1 cellular context compared by ENCODE assay signal in genomic region chr1:19882111-19883071, GRCh38.
A peak's percentile ranks its signal among the peaks of the same experiment; 100 is the strongest.
TF ChIP-seq lines count a peak whose summit lies in the region.

A gene with protein sequence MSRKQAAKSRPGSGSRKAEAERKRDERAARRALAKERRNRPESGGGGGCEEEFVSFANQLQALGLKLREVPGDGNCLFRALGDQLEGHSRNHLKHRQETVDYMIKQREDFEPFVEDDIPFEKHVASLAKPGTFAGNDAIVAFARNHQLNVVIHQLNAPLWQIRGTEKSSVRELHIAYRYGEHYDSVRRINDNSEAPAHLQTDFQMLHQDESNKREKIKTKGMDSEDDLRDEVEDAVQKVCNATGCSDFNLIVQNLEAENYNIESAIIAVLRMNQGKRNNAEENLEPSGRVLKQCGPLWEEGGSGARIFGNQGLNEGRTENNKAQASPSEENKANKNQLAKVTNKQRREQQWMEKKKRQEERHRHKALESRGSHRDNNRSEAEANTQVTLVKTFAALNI (plus strand): TSS chr1:19882395. CDS start chr1:19882514, 119 bp downstream.

TF ChIP-seq in K562, 482 proteins besides CTCF, POLR2A, EP300 and RAD21 (continued from another document and continues in another):
- no peak for TF ChIP-seq ZBTB40 (IDR thresholded peaks at IDR 0.05)
- TF ChIP-seq ZBTB40 (CRISPR knock-in tag; IDR thresholded peaks at IDR 0.05) = no peak
- no peak for TF ChIP-seq ZNF766 (CRISPR knock-in tag; conservative IDR thresholded peaks at IDR 0.05)
- peak; percentile 66 for TF ChIP-seq EP400 (IDR thresholded peaks at IDR 0.05)
- TF ChIP-seq ZNF778 (CRISPR knock-in tag; IDR thresholded peaks at IDR 0.05) = no peak
- no peak for TF ChIP-seq ZNF311 (CRISPR knock-in tag; IDR thresholded peaks at IDR 0.05)
- TF ChIP-seq BDP1 (IDR thresholded peaks at IDR 0.05; ENCODE audit: insufficient read depth, insufficient read length) = no peak
- no peak for TF ChIP-seq KLF13 (tag; IDR thresholded peaks at IDR 0.05; ENCODE audit: borderline replicate concordance, low read depth)
- TF ChIP-seq, protein P1, sequence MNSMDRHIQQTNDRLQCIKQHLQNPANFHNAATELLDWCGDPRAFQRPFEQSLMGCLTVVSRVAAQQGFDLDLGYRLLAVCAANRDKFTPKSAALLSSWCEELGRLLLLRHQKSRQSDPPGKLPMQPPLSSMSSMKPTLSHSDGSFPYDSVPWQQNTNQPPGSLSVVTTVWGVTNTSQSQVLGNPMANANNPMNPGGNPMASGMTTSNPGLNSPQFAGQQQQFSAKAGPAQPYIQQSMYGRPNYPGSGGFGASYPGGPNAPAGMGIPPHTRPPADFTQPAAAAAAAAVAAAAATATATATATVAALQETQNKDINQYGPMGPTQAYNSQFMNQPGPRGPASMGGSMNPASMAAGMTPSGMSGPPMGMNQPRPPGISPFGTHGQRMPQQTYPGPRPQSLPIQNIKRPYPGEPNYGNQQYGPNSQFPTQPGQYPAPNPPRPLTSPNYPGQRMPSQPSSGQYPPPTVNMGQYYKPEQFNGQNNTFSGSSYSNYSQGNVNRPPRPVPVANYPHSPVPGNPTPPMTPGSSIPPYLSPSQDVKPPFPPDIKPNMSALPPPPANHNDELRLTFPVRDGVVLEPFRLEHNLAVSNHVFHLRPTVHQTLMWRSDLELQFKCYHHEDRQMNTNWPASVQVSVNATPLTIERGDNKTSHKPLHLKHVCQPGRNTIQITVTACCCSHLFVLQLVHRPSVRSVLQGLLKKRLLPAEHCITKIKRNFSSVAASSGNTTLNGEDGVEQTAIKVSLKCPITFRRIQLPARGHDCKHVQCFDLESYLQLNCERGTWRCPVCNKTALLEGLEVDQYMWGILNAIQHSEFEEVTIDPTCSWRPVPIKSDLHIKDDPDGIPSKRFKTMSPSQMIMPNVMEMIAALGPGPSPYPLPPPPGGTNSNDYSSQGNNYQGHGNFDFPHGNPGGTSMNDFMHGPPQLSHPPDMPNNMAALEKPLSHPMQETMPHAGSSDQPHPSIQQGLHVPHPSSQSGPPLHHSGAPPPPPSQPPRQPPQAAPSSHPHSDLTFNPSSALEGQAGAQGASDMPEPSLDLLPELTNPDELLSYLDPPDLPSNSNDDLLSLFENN (IDR thresholded peaks at IDR 0.05; ENCODE audit: low read depth in 2 of 2, low read length in 2 of 2) = 0 out of 4 replicates have a peak, but pooled peaks of 1 of the 2 experiments have one; percentile 2
- TF ChIP-seq, protein P2, sequence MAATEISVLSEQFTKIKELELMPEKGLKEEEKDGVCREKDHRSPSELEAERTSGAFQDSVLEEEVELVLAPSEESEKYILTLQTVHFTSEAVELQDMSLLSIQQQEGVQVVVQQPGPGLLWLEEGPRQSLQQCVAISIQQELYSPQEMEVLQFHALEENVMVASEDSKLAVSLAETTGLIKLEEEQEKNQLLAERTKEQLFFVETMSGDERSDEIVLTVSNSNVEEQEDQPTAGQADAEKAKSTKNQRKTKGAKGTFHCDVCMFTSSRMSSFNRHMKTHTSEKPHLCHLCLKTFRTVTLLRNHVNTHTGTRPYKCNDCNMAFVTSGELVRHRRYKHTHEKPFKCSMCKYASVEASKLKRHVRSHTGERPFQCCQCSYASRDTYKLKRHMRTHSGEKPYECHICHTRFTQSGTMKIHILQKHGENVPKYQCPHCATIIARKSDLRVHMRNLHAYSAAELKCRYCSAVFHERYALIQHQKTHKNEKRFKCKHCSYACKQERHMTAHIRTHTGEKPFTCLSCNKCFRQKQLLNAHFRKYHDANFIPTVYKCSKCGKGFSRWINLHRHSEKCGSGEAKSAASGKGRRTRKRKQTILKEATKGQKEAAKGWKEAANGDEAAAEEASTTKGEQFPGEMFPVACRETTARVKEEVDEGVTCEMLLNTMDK (IDR thresholded peaks at IDR 0.05; ENCODE audit: borderline replicate concordance, insufficient read depth, low read depth, low read length, poor library complexity, severe bottlenecking) = peak; percentile 77
- TF ChIP-seq, protein P3, sequence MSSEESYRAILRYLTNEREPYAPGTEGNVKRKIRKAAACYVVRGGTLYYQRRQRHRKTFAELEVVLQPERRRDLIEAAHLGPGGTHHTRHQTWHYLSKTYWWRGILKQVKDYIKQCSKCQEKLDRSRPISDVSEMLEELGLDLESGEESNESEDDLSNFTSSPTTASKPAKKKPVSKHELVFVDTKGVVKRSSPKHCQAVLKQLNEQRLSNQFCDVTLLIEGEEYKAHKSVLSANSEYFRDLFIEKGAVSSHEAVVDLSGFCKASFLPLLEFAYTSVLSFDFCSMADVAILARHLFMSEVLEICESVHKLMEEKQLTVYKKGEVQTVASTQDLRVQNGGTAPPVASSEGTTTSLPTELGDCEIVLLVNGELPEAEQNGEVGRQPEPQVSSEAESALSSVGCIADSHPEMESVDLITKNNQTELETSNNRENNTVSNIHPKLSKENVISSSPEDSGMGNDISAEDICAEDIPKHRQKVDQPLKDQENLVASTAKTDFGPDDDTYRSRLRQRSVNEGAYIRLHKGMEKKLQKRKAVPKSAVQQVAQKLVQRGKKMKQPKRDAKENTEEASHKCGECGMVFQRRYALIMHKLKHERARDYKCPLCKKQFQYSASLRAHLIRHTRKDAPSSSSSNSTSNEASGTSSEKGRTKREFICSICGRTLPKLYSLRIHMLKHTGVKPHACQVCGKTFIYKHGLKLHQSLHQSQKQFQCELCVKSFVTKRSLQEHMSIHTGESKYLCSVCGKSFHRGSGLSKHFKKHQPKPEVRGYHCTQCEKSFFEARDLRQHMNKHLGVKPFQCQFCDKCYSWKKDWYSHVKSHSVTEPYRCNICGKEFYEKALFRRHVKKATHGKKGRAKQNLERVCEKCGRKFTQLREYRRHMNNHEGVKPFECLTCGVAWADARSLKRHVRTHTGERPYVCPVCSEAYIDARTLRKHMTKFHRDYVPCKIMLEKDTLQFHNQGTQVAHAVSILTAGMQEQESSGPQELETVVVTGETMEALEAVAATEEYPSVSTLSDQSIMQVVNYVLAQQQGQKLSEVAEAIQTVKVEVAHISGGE (CRISPR knock-in tag; IDR thresholded peaks at IDR 0.05) = no peak
- no peak for TF ChIP-seq ZFP1 (CRISPR knock-in tag; IDR thresholded peaks at IDR 0.05)
- no peak for TF ChIP-seq ZNF407 (IDR thresholded peaks at IDR 0.05; ENCODE audit: low read depth)
- TF ChIP-seq POU5F1 (IDR thresholded peaks at IDR 0.05; ENCODE audit: borderline replicate concordance, low read depth, low read length, partially characterized antibody) = no peak
- no peak for TF ChIP-seq TCFL5 (CRISPR knock-in tag; conservative IDR thresholded peaks at IDR 0.05)
- TF ChIP-seq SLC30A9 (CRISPR knock-in tag; IDR thresholded peaks at IDR 0.05) = no peak
- no peak for TF ChIP-seq NR1H2 (CRISPR knock-in tag; IDR thresholded peaks at IDR 0.05)
- TF ChIP-seq RUNX1 (IDR thresholded peaks at IDR 0.05; ENCODE audit: low read depth) = no peak
- TF ChIP-seq MTA2 (IDR thresholded peaks at IDR 0.05; ENCODE audit: low read depth) = no peak
- TF ChIP-seq, protein P4, sequence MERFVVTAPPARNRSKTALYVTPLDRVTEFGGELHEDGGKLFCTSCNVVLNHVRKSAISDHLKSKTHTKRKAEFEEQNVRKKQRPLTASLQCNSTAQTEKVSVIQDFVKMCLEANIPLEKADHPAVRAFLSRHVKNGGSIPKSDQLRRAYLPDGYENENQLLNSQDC (CRISPR knock-in tag; IDR thresholded peaks at IDR 0.05) = no peak
- TF ChIP-seq CEBPG (CRISPR knock-in tag; IDR thresholded peaks at IDR 0.05) = 0 out of 2 replicates have a peak, but pooled peaks have one; percentile 32
- no peak for TF ChIP-seq CEBPG (tag; conservative IDR thresholded peaks at IDR 0.05 in 1 of 2, IDR thresholded peaks at IDR 0.05 in 1 of 2)
- peak; percentile 88 for TF ChIP-seq KDM5B (IDR thresholded peaks at IDR 0.05; ENCODE audit: insufficient replicate concordance, low read depth, low read length)
